ENCODE assay signal across 24 cellular contexts in genomic region chr1:233168384-233168783, GRCh38.
"Had no signal": no experiment of that assay in that cellular context is flagged by ENCODE, and none has a peak within 500 bp of the region (broad histone marks: within the 10 kb centered on the region; RNA-seq: fewer than 3 reads in every experiment).

No MANE protein-coding gene starts in this region.

- H3K27me3 ChIP-seq: Peyer's patch had no signal

- DNase-seq: activated CD4-positive, alpha-beta T cell treated with anti-CD3 and anti-CD28 coated beads for 48 hours; activated CD4-positive, alpha-beta T cell treated with anti-CD3 and anti-CD28 coated beads, Interleukin-2, amount 50 U/mL, for 4 hours; activated CD4-positive, CD25-positive, alpha-beta regulatory T cell treated with anti-CD3 and anti-CD28 coated beads, Interleukin-2, amount 50 U/mL, for 72 hours; activated CD8-positive, alpha-beta memory T cell treated with anti-CD3 and anti-CD28 coated beads, Interleukin-2, amount 50 U/mL, for 48 hours; activated CD8-positive, alpha-beta T cell treated with anti-CD3 and anti-CD28 coated beads, Interleukin-2, amount 10 ng/mL, durations not matched to agents 7 days and 5 days; activated naive CD4-positive, alpha-beta T cell treated with anti-CD3 and anti-CD28 coated beads, Interleukin-2, amount 50 U/mL, for 16 hours; activated naive CD8-positive, alpha-beta T cell treated with anti-CD3 and anti-CD28 coated beads, Interleukin-2, amount 10 ng/mL, durations not matched to agents 7 days and 5 days; activated T-cell treated with anti-CD3 and anti-CD28 coated beads, Interleukin-2, amount 50 U/mL, for 1 hour; aorta; KG1; NCI-H1048; NCI-H146; NCI-H187 treated with DMSO at 0.1 percent for 48 hours; NCI-H2081 treated with DMSO at 0.1 percent for 48 hours; NCI-H446; NCI-H524; NCI-H82; NK-92 treated with Interleukin-12 subunit alpha and Interleukin-12 subunit beta, amount 100 ng/mL, for 24 hours; OCI-M1; Peyer's patch; SHP77 treated with DMSO at 0.1 percent for 48 hours; T-helper 17 cell; T-helper 9 cell had no signal

- H3K4me3 ChIP-seq: Peyer's patch had no signal

- H3K27ac ChIP-seq: Peyer's patch had no signal

- H3K4me1 ChIP-seq: Peyer's patch had no signal

- ATAC-seq: activated CD8-positive, alpha-beta T cell treated with anti-CD3 and anti-CD28 coated beads, Interleukin-2, amount 10 ng/mL, durations not matched to agents 7 days and 5 days; T-helper 17 cell; WTC11 had no signal
